ENCODE assay signal across 1 cellular context in genomic region chr9:131773911-131774379, GRCh38.
TF ChIP-seq lines count a peak whose summit lies in the region.

No MANE protein-coding gene starts in this region.

TF ChIP-seq in HepG2, 621 proteins besides CTCF, POLR2A, EP300 and RAD21 (continued from another document):
- TF ChIP-seq CCDC6 (CRISPR knock-in tag; IDR thresholded peaks at IDR 0.05) (no peak), SYNCRIP (IDR thresholded peaks at IDR 0.05; ENCODE audit: insufficient read depth, low read depth, low read length) (no peak), KDM1A (CRISPR knock-in tag; IDR thresholded peaks at IDR 0.05) (no peak), ZNF276 (CRISPR knock-in tag; IDR thresholded peaks at IDR 0.05; ENCODE audit: low read depth) (0 out of 2 replicates have a peak, but pooled peaks have one; percentile 71)
